Comparison of ENCODE assay signal across 19 cellular contexts in genomic region chr4:74389494-74389893, GRCh38. TPM values are rescaled to one million over a fixed set of nuclear protein-coding genes. Genes with fewer than 3 reads are reported as not detected.
DNase-seq lines count a peak whose midpoint lies in the region; ATAC-seq and TF ChIP-seq lines count a peak whose summit lies in the region.
"Had no signal": no experiment of that assay in that cellular context is flagged by ENCODE, and none has a peak within 500 bp of the region (broad histone marks: within the 10 kb centered on the region; RNA-seq: fewer than 3 reads in every experiment).

No MANE protein-coding gene starts in this region.

- no peaks in the 10 kb centered on the region for H3K36me3 Mint-ChIP-seq in nephron progenitor cell (ENCODE audit: low read depth)
- H3K36me3 Mint-ChIP-seq: CD4-positive, alpha-beta memory T cell had no signal

- H3K27ac ChIP-seq in epithelial cell of prostate, result peak overlapping the region; percentile 76

- peak overlapping the region; percentile 25 for H3K27ac Mint-ChIP-seq in nephron progenitor cell
- H3K27ac Mint-ChIP-seq: CD4-positive, alpha-beta memory T cell; GM23338 had no signal

- DNase-seq in Caki2 (ENCODE audit: low read depth) (peak; percentile 6), HT-29 (ENCODE audit: low spot score) (peak; percentile 31), epithelial cell of prostate (ENCODE audit: low read depth, low spot score) (no peak), nephron progenitor cell (no peak), foreskin melanocyte (no peak), T1000 (lab: John Stamatoyannopoulos, UW) (no peak)
- DNase-seq: 8988T; C1 segment of cervical spinal cord; CD4-positive, alpha-beta memory T cell; COR-L47; DMS 273 treated with DMSO at 0.1 percent for 48 hours; DMS79; EL; GDM1 had no signal

- in situ Hi-C loops in Caki2 (cut with HindIII; ENCODE audit: low pct_unique_long_range_greater_than_20kb, low sequenced_read_pairs), result no loop called here

- no peak overlapping the region for H3K4me3 Mint-ChIP-seq in nephron progenitor cell
- H3K4me3 Mint-ChIP-seq: CD4-positive, alpha-beta memory T cell; GM23338 had no signal

- ATAC-seq in HG03342 (IDR thresholded peaks at IDR 0.05; ENCODE audit: unreplicated experiment), result no peak
- ATAC-seq: GM12878, GM23338 had no signal

- no peaks in the 10 kb centered on the region for H3K9me3 Mint-ChIP-seq in nephron progenitor cell
- H3K9me3 Mint-ChIP-seq: CD4-positive, alpha-beta memory T cell; GM23338 had no signal

- H3K27me3 Mint-ChIP-seq in nephron progenitor cell (ENCODE audit: low read depth, poor library complexity), result peaks cover 4% of the 10 kb centered on the region

- H3K4me1 Mint-ChIP-seq in nephron progenitor cell, result no peaks in the 10 kb centered on the region
- H3K4me1 Mint-ChIP-seq: CD4-positive, alpha-beta memory T cell; GM23338 had no signal

- TF ChIP-seq CTCF in nephron progenitor cell (IDR thresholded peaks at IDR 0.05), result no peak

RNA-seq across cellular contexts. Expression of gene EREG, which starts 24.5 kb away (rescaled TPM):
- total RNA-seq in Caki2 (2014; rRNA removed; shearing (Covaris generic); ENCODE audit: low replicate concordance), result 25.8 and 33.8 TPM in 2 replicates
- total RNA-seq in HT-29 (2014; rRNA removed; shearing (Covaris generic)), result 67.4 and 74.0 TPM in 2 replicates
- total RNA-seq: CD4-positive, alpha-beta memory T cell; GM12878; GM23338; H4 had no signal

RNA-seq across cellular contexts. Expression of gene AREG, which starts 55.4 kb away (rescaled TPM):
- 20.6 and 30.6 TPM in 2 replicates for total RNA-seq in Caki2 (2014; rRNA removed; shearing (Covaris generic); ENCODE audit: low replicate concordance)
- 156 and 173 TPM in 2 replicates for total RNA-seq in HT-29 (2014; rRNA removed; shearing (Covaris generic))
- total RNA-seq: A673, GM12878, GM23338 had no signal

Comparison
In these comparisons a context has a peak if more than half of its experiments do, and no peak if none do; other contexts are left out.
1. DNase-seq: peak in Caki2 (single experiment) and HT-29 (single experiment); none in epithelial cell of prostate (single experiment), nephron progenitor cell (single experiment), foreskin melanocyte (single experiment) and T1000 (single experiment).